1 cellular context compared by ENCODE assay signal in genomic region chr6:105522626-105523322, GRCh38.
TF ChIP-seq lines count a peak whose summit lies in the region.

No MANE protein-coding gene starts in this region.

TF ChIP-seq in GM23338, 12 proteins besides CTCF, POLR2A, EP300 and RAD21 (continued from another document):
- TF ChIP-seq ZNF462 (CRISPR knock-in tag; IDR thresholded peaks at IDR 0.05): no peak
- no peak for TF ChIP-seq EZH2 (IDR thresholded peaks at IDR 0.05; ENCODE audit: low read depth, unreplicated experiment)
- no peak for TF ChIP-seq STAT1 (IDR thresholded peaks at IDR 0.05; ENCODE audit: unreplicated experiment)
- TF ChIP-seq ZNF114 (CRISPR knock-in tag; IDR thresholded peaks at IDR 0.05): no peak
- no peak for TF ChIP-seq ETS1 (IDR thresholded peaks at IDR 0.05)
